In the genomic region with DNA sequence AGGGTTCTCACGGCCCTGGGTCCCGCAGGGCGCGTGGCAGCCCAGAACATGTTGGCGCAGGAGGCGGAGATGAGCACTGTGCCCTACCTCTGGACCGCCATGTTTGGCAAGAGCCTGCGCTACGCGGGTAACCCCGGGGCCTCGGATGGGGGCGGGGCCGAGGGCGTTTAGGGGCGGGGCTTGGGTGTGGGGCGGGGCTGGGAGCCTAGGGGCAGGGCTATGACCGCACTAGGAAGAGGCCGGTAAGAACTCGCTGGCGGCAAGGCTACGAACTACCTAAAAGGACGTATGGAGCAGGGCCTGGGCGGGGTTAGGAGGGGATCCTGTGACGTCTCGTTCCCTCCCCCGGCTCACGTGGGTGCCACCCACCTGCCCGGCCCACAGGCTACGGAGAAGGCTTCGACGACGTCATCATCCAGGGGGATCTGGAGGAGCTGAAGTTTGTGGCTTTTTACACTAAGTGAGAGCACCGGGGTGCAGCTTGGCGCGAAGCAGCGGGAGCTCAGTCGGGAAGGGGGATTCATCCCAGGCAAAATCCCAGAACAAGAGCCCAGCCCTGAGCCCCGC, we compare ENCODE assay signal across 9 cellular contexts. TPM values are rescaled to one million over a fixed set of nuclear protein-coding genes. Genes with fewer than 3 reads are reported as not detected.
A peak's percentile ranks its signal among the peaks of the same experiment; 100 is the strongest.
DNase-seq lines count a peak whose midpoint lies in the region; ATAC-seq and TF ChIP-seq lines count a peak whose summit lies in the region.
"Had no signal": no experiment of that assay in that cellular context is flagged by ENCODE, and none has a peak within 500 bp of the region (broad histone marks: within the 10 kb centered on the region; RNA-seq: fewer than 3 reads in every experiment).

No MANE protein-coding gene starts in this region.

- H3K36me3 Mint-ChIP-seq in stimulated activated naive B cell treated with anti-CD40 and anti-IgM and Interleukin-4, amounts not matched to agents 10 μg/mL and 1 μg/mL and 100 μg/mL, for 72 hours, result peaks cover 10 to 17% of the 10 kb centered on the region in 2 donors

- peaks cover 30% of the 10 kb centered on the region for H3K4me1 ChIP-seq in muscle layer of colon (ENCODE audit: insufficient read depth, low read length)

- no peaks in the 10 kb centered on the region for H3K27me3 ChIP-seq in muscle layer of colon (ENCODE audit: control insufficient read depth in 1 of 2, insufficient read depth in 2 of 2, low read length in 2 of 2)

- peaks cover 3 to 5% of the 10 kb centered on the region in 2 donors for H3K9me3 Mint-ChIP-seq in stimulated activated naive B cell treated with anti-CD40 and anti-IgM and Interleukin-4, amounts not matched to agents 10 μg/mL and 1 μg/mL and 100 μg/mL, for 72 hours

- H3K27ac Mint-ChIP-seq in stimulated activated naive B cell treated with anti-CD40 and anti-IgM and Interleukin-4, amounts not matched to agents 10 μg/mL and 1 μg/mL and 100 μg/mL, for 72 hours, result peak overlapping the region; percentile 92

- ATAC-seq in stimulated activated naive B cell treated with anti-CD40 and anti-IgM and Interleukin-4, amounts not matched to agents 10 μg/mL and 1 μg/mL and 100 μg/mL, for 72 hours (replicated peaks), result peak; percentile 69 to 77
- ATAC-seq in GM21447 (IDR thresholded peaks at IDR 0.05; ENCODE audit: unreplicated experiment), result no peak

- no peaks in the 10 kb centered on the region for H3K9me3 ChIP-seq in muscle layer of colon (ENCODE audit: low read length)

- peaks cover 38 to 52% of the 10 kb centered on the region in 2 donors for H3K4me1 Mint-ChIP-seq in stimulated activated naive B cell treated with anti-CD40 and anti-IgM and Interleukin-4, amounts not matched to agents 10 μg/mL and 1 μg/mL and 100 μg/mL, for 72 hours

- in situ Hi-C loops in G401 (cut with HindIII; ENCODE audit: low sequenced_read_pairs), result no loop called here

- H3K27me3 Mint-ChIP-seq in stimulated activated naive B cell treated with anti-CD40 and anti-IgM and Interleukin-4, amounts not matched to agents 10 μg/mL and 1 μg/mL and 100 μg/mL, for 72 hours, result peaks cover 4 to 19% of the 10 kb centered on the region in 2 donors

- peak; percentile 91 for DNase-seq in GM20000 (ENCODE audit: low spot score)
- peak; percentile 39 for DNase-seq in activated CD8-positive, alpha-beta memory T cell treated with anti-CD3 and anti-CD28 coated beads, Interleukin-2, amount 50 U/mL, for 24 hours (ENCODE audit: extremely low read depth)
- peak; percentile 90 for DNase-seq in epithelial cell of esophagus (ENCODE audit: low read depth)
- DNase-seq in stimulated activated naive B cell treated with anti-CD40 and anti-IgM and Interleukin-4, amounts not matched to agents 10 μg/mL and 1 μg/mL and 100 μg/mL, for 72 hours, result peak; percentile 70
- no peak for DNase-seq in G401 (ENCODE audit: low spot score)
- no peak for DNase-seq in GF-D8 (lab: John Stamatoyannopoulos, UW)

- peaks cover 4% of the 10 kb centered on the region for H3K36me3 ChIP-seq in muscle layer of colon (ENCODE audit: insufficient read depth, low read length)

- peak overlapping the region; percentile 37 for H3K9ac ChIP-seq in muscle layer of colon (ENCODE audit: low read length)

- no peak for TF ChIP-seq CTCF in GM20000 (IDR thresholded peaks at IDR 0.05; ENCODE audit: extremely low read depth, missing control alignments)
- no peak for TF ChIP-seq CTCF in epithelial cell of esophagus (IDR thresholded peaks at IDR 0.05; ENCODE audit: insufficient read depth, low read depth, low read length, missing control alignments)

- H3K27ac ChIP-seq in muscle layer of colon (ENCODE audit: low read depth, low read length), result peak overlapping the region; percentile 43
- H3K27ac ChIP-seq: HL-60 had no signal

- H3K4me3 ChIP-seq in epithelial cell of esophagus (ENCODE audit: low read length), result peak overlapping the region; percentile 31
- H3K4me3 ChIP-seq in muscle layer of colon (ENCODE audit: low read depth in 1 of 2, low read length in 2 of 2), result peak overlapping the region; percentile 41 to 49

- peak overlapping the region; percentile 83 to 85 for H3K4me3 Mint-ChIP-seq in stimulated activated naive B cell treated with anti-CD40 and anti-IgM and Interleukin-4, amounts not matched to agents 10 μg/mL and 1 μg/mL and 100 μg/mL, for 72 hours

RNA-seq across cellular contexts. Expression of a gene that starts 2.8 kb away (rescaled TPM):
- total RNA-seq in G401 (2014; rRNA removed; shearing (Covaris generic)), result 41.5 and 67.0 TPM in 2 replicates

RNA-seq across cellular contexts. Expression of a gene that starts 12.3 kb away (rescaled TPM):
- 130 and 138 TPM in 2 replicates for total RNA-seq in G401 (2014; rRNA removed; shearing (Covaris generic))

RNA-seq across cellular contexts. Expression of a gene that starts 22.6 kb away (rescaled TPM):
- total RNA-seq in G401 (2014; rRNA removed; shearing (Covaris generic)), result 70.5 and 73.5 TPM in 2 replicates

RNA-seq across cellular contexts. Expression of a gene that starts 35.6 kb away (rescaled TPM):
- total RNA-seq in G401 (2014; rRNA removed; shearing (Covaris generic)), result 0.98 and 1.1 TPM in 2 replicates

RNA-seq across cellular contexts. Expression of a gene that starts 53.0 kb away (rescaled TPM):
- total RNA-seq in G401 (2014; rRNA removed; shearing (Covaris generic)), result not detected in 2 replicates

Comparison
In these comparisons a context has a peak if more than half of its experiments do, and no peak if none do; other contexts are left out.
1. DNase-seq: peak in GM20000 (single experiment), activated CD8-positive, alpha-beta memory T cell treated with anti-CD3 and anti-CD28 coated beads, Interleukin-2, amount 50 U/mL, for 24 hours (single experiment), epithelial cell of esophagus (single experiment) and stimulated activated naive B cell treated with anti-CD40 and anti-IgM and Interleukin-4, amounts not matched to agents 10 μg/mL and 1 μg/mL and 100 μg/mL, for 72 hours (single experiment); none in G401 (single experiment) and GF-D8 (single experiment).